Comparison of ENCODE assay signal across 18 cellular contexts in genomic region chr5:92629574-92629973, GRCh38.
A peak's percentile ranks its signal among the peaks of the same experiment; 100 is the strongest.
DNase-seq lines count a peak whose midpoint lies in the region; ATAC-seq and TF ChIP-seq lines count a peak whose summit lies in the region.
"Had no signal": no experiment of that assay in that cellular context is flagged by ENCODE, and none has a peak within 500 bp of the region (broad histone marks: within the 10 kb centered on the region; RNA-seq: fewer than 3 reads in every experiment).

No MANE protein-coding gene starts in this region.

- H3K36me3 ChIP-seq in H7 (replicated peaks; ENCODE audit: control insufficient read depth, insufficient read depth, low read length) (no peaks in the 10 kb centered on the region), Panc1 (ENCODE audit: control insufficient read depth, insufficient read depth, low read length) (no peaks in the 10 kb centered on the region)
- H3K36me3 ChIP-seq: HAP-1 had no signal

- intact Hi-C loops in Panc1 (cut with micrococcal nuclease; ENCODE audit: unreplicated experiment): no loop called here

- no peak overlapping the region for H3K4me3 ChIP-seq in H7 (ENCODE audit: insufficient read depth, low read depth, low read length)
- no peak overlapping the region for H3K4me3 ChIP-seq in Panc1 (ENCODE audit: low read depth in 2 of 2, low read length in 2 of 2)
- H3K4me3 ChIP-seq: GM12878, GM23338, HAP-1 had no signal

- TF ChIP-seq CTCF in Panc1 (IDR thresholded peaks at IDR 0.05): no peak
- TF ChIP-seq CTCF in neural crest cell (conservative IDR thresholded peaks at IDR 0.05): no peak

- ATAC-seq in Panc1: no peak
- ATAC-seq in GM19455 (IDR thresholded peaks at IDR 0.05; ENCODE audit: unreplicated experiment): no peak
- ATAC-seq: GM12878, GM23338 had no signal

- no TSS peak for BruUV-seq in Panc1 (replicated peaks; lab: Mats Ljungman, UMichigan)

- H3K27ac Mint-ChIP-seq in neural crest cell (ENCODE audit: unreplicated experiment): peak overlapping the region; percentile 23
- H3K27ac Mint-ChIP-seq: CD4-positive, alpha-beta memory T cell; GM23338; HFFc6 had no signal

- H3K27me3 Mint-ChIP-seq in neural crest cell (ENCODE audit: low read depth): no peaks in the 10 kb centered on the region
- H3K27me3 Mint-ChIP-seq: CD4-positive, alpha-beta memory T cell had no signal

- no peaks in the 10 kb centered on the region for H3K4me1 ChIP-seq in Panc1 (ENCODE audit: control insufficient read depth, insufficient read depth, low read length)
- H3K4me1 ChIP-seq: HAP-1 had no signal

- H3K4me1 Mint-ChIP-seq in neural crest cell: no peaks in the 10 kb centered on the region
- H3K4me1 Mint-ChIP-seq: CD4-positive, alpha-beta memory T cell; GM23338 had no signal

- POLR2A ChIA-PET in Panc1 (lab: Charles Lee): no interaction called here

- H3K36me3 Mint-ChIP-seq in neural crest cell (ENCODE audit: low read depth): peaks cover 9% of the 10 kb centered on the region
- H3K36me3 Mint-ChIP-seq: CD4-positive, alpha-beta memory T cell had no signal

- H3K4me3 Mint-ChIP-seq in neural crest cell: no peak overlapping the region
- H3K4me3 Mint-ChIP-seq: CD4-positive, alpha-beta memory T cell; GM23338; HFFc6 had no signal

- DNase-seq in H7 (peak; percentile 6), HuH-7 (ENCODE audit: low spot score) (peak; percentile 56), Panc1 (ENCODE audit: low read depth, low spot score) (no peak), neural crest cell (ENCODE audit: low read depth, low spot score) (no peak), DMS 273 treated with DMSO at 0.1 percent for 48 hours (lab: John Stamatoyannopoulos, UW) (no peak)
- DNase-seq in stimulated activated CD4-positive, alpha-beta T cell treated with anti-CD3 and anti-CD28 coated beads, Interleukin-1b, Interleukin-23, amount 100 ng/mL, for 48 hours: no peak
- DNase-seq: C1 segment of cervical spinal cord; Calu3; CD4-positive, alpha-beta memory T cell; COR-L47; DMS79; EL; GDM1; HFFc6 had no signal

- H3K27ac ChIP-seq in Panc1 (ENCODE audit: low read length): peak overlapping the region; percentile 55

- peaks cover 50% of the 10 kb centered on the region for H3K9me3 ChIP-seq in Panc1 (ENCODE audit: control insufficient read depth, insufficient read depth, low read depth, low read length)

- no peaks in the 10 kb centered on the region for H3K27me3 ChIP-seq in H7 (ENCODE audit: control insufficient read depth, insufficient read depth, low read length)
- H3K27me3 ChIP-seq in Panc1 (ENCODE audit: control insufficient read depth, insufficient read depth, low read length): no peaks in the 10 kb centered on the region

- CTCF ChIA-PET in Panc1 (lab: Charles Lee): no interaction called here

- H3K9me3 Mint-ChIP-seq in neural crest cell: peaks cover 8% of the 10 kb centered on the region
- H3K9me3 Mint-ChIP-seq: GM23338, HFFc6 had no signal

- in situ Hi-C loops in Panc1 (cut with HindIII; ENCODE audit: low pct_unique_long_range_greater_than_20kb, low sequenced_read_pairs): no loop called here

Comparison
In these comparisons a context has a peak if more than half of its experiments do, and no peak if none do; other contexts are left out.
1. DNase-seq: peak in H7 (single experiment) and HuH-7 (single experiment); none in Panc1 (single experiment), neural crest cell (single experiment), DMS 273 treated with DMSO at 0.1 percent for 48 hours (single experiment) and stimulated activated CD4-positive, alpha-beta T cell treated with anti-CD3 and anti-CD28 coated beads, Interleukin-1b, Interleukin-23, amount 100 ng/mL, for 48 hours (single experiment).